12 cellular contexts compared by ENCODE assay signal in genomic region chr3:146594843-146595482, GRCh38. TPM values are rescaled to one million over a fixed set of nuclear protein-coding genes. Genes with fewer than 3 reads are reported as not detected.
DNase-seq lines count a peak whose midpoint lies in the region; ATAC-seq and TF ChIP-seq lines count a peak whose summit lies in the region.
"Had no signal": no experiment of that assay in that cellular context is flagged by ENCODE, and none has a peak within 500 bp of the region (broad histone marks: within the 10 kb centered on the region; RNA-seq: fewer than 3 reads in every experiment).

No MANE protein-coding gene starts in this region.

- H3K27ac ChIP-seq in brain microvascular endothelial cell (no peak overlapping the region), coronary artery (no peak overlapping the region)
- H3K27ac ChIP-seq: esophagus squamous epithelium had no signal

- no peaks in the 10 kb centered on the region for H3K36me3 Mint-ChIP-seq in neural crest cell (ENCODE audit: low read depth)
- H3K36me3 Mint-ChIP-seq: IgD-negative memory B cell had no signal

- in situ Hi-C loops in brain microvascular endothelial cell (cut with HindIII; ENCODE audit: low pct_ligation_motif_present, low sequenced_read_pairs), result no loop called here

- no peak overlapping the region for H3K27ac Mint-ChIP-seq in neural crest cell (ENCODE audit: unreplicated experiment)
- H3K27ac Mint-ChIP-seq: IgD-negative memory B cell had no signal

- no peaks in the 10 kb centered on the region for H3K4me1 Mint-ChIP-seq in neural crest cell
- H3K4me1 Mint-ChIP-seq: IgD-negative memory B cell had no signal

- no peaks in the 10 kb centered on the region for H3K27me3 Mint-ChIP-seq in neural crest cell (ENCODE audit: low read depth)

- peak; percentile 47 for DNase-seq in DMS 273 (lab: John Stamatoyannopoulos, UW; ENCODE audit: unreplicated experiment)
- DNase-seq in DMS 273 treated with DMSO at 0.1 percent for 48 hours (lab: John Stamatoyannopoulos, UW), result no peak
- DNase-seq in LHCN-M2 (ENCODE audit: low read depth), result peak; percentile 26
- DNase-seq in brain microvascular endothelial cell, result no peak
- DNase-seq in neural crest cell (ENCODE audit: low read depth, low spot score), result no peak
- DNase-seq in coronary artery (ENCODE audit: low spot score), result no peak
- DNase-seq: 8988T, esophagus squamous epithelium had no signal

- H3K36me3 ChIP-seq in brain microvascular endothelial cell (replicated peaks), result no peaks in the 10 kb centered on the region
- H3K36me3 ChIP-seq: esophagus squamous epithelium had no signal

- no peak overlapping the region for H3K4me3 ChIP-seq in brain microvascular endothelial cell (ENCODE audit: low read depth, low read length)
- no peak overlapping the region for H3K4me3 ChIP-seq in coronary artery
- H3K4me3 ChIP-seq: esophagus squamous epithelium had no signal

- no peak overlapping the region for H3K4me3 Mint-ChIP-seq in neural crest cell
- H3K4me3 Mint-ChIP-seq: IgD-negative memory B cell had no signal

- ATAC-seq in HG03095 (IDR thresholded peaks at IDR 0.05; ENCODE audit: unreplicated experiment), result no peak
- no peak for ATAC-seq in GM21737 (IDR thresholded peaks at IDR 0.05; ENCODE audit: unreplicated experiment)

- H3K27me3 ChIP-seq in brain microvascular endothelial cell (replicated peaks), result no peaks in the 10 kb centered on the region
- H3K27me3 ChIP-seq: esophagus squamous epithelium had no signal

- peak; percentile 34 for TF ChIP-seq CTCF in brain microvascular endothelial cell (IDR thresholded peaks at IDR 0.05; ENCODE audit: low read depth, low read length, missing control alignments)
- TF ChIP-seq CTCF in neural crest cell (conservative IDR thresholded peaks at IDR 0.05), result peak; percentile 68
- TF ChIP-seq CTCF in coronary artery (IDR thresholded peaks at IDR 0.05), result no peak

- H3K9me3 Mint-ChIP-seq in neural crest cell, result no peaks in the 10 kb centered on the region
- H3K9me3 Mint-ChIP-seq: IgD-negative memory B cell had no signal

RNA-seq across cellular contexts. Expression of gene PLSCR5, which starts 10.2 kb away (rescaled TPM):
- not detected in 2 replicates for total RNA-seq in LHCN-M2 (2014; rRNA removed)
- not detected for polyA plus RNA-seq in LHCN-M2 (2012)
- total RNA-seq in neural crest cell, result not detected in 2 replicates
- total RNA-seq: esophagus squamous epithelium, skeletal muscle tissue had no signal
- polyA plus RNA-seq: IgD-negative memory B cell had no signal

RNA-seq across cellular contexts. Expression of gene PLSCR1, which starts 50.6 kb away (rescaled TPM):
- 214 and 229 TPM in 2 replicates for total RNA-seq in LHCN-M2 (2014; rRNA removed)
- polyA plus RNA-seq in LHCN-M2 (2012), result 23.9 TPM
- 27.5 and 29.8 TPM in 2 replicates for total RNA-seq in neural crest cell

Comparison
In these comparisons a context has a peak if more than half of its experiments do, and no peak if none do; other contexts are left out.
1. DNase-seq: peak in DMS 273 (single experiment) and LHCN-M2 (single experiment); none in DMS 273 treated with DMSO at 0.1 percent for 48 hours (single experiment), brain microvascular endothelial cell (single experiment), neural crest cell (single experiment) and coronary artery (single experiment).